Comparison of ENCODE assay signal across 28 cellular contexts in the genomic region with DNA sequence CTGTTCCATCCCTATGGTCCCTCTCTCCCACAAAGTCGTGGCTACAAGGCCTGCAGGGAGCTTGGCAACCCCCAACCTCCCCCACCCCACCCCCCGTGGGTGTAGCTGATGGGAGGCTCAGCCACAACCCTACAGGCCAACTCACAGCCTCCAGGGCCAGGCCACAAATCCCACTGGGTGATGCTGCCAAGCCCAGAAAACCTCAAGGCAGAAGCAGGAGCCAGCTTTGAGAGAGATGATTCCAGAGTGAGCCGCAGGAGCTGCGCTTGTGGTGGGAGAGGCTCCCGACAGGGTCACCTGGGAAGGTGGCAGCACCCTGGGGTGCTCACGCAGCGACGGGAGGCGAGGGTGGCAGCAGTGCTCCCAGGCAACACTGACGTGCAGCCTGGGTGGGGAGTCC. TPM values are rescaled to one million over a fixed set of nuclear protein-coding genes. Genes with fewer than 3 reads are reported as not detected.
DNase-seq lines count a peak whose midpoint lies in the region; ATAC-seq, FAIRE-seq and TF ChIP-seq lines count a peak whose summit lies in the region.
"Had no signal": no experiment of that assay in that cellular context is flagged by ENCODE, and none has a peak within 500 bp of the region (broad histone marks: within the 10 kb centered on the region; RNA-seq: fewer than 3 reads in every experiment).

No MANE protein-coding gene starts in this region.

- ATAC-seq in GM19351 (IDR thresholded peaks at IDR 0.05; ENCODE audit: unreplicated experiment): no peak
- ATAC-seq: activated CD8-positive, alpha-beta T cell treated with anti-CD3 and anti-CD28 coated beads for 36 hours; activated T-helper 17 cell treated with anti-CD3 and anti-CD28 coated beads, Interleukin-2, amount 50 U/mL, for 72 hours; CD8-positive, alpha-beta T cell; heart left ventricle; sciatic nerve; SK-N-SH treated with all-trans-retinoic acid at 6 μM for 48 hours; stimulated activated memory B cell treated with anti-CD40 and anti-IgM and Interleukin-4, amounts not matched to agents 10 μg/mL and 1 μg/mL and 100 μg/mL, for 72 hours; T-helper 17 cell had no signal

- no peak overlapping the region for H2AFZ ChIP-seq in astrocyte (ENCODE audit: low read depth, low read length)
- H2AFZ ChIP-seq: neural progenitor cell had no signal

- H3K4me1 ChIP-seq in astrocyte (ENCODE audit: insufficient read depth, low read length): no peaks in the 10 kb centered on the region
- peaks cover 8 to 85% (median 48%) of the 10 kb centered on the region in 4 donors for H3K4me1 ChIP-seq in tibial nerve
- H3K4me1 ChIP-seq in BE2C: no peaks in the 10 kb centered on the region

- no peaks in the 10 kb centered on the region for H3K79me2 ChIP-seq in astrocyte (ENCODE audit: insufficient read depth, low read length)

- no peak overlapping the region for H3K4me3 ChIP-seq in astrocyte (ENCODE audit: insufficient read depth, low read depth, low read length)
- H3K4me3 ChIP-seq in tibial nerve: no peak overlapping the region
- H3K4me3 ChIP-seq in BE2C (ENCODE audit: low read depth, low read length): no peak overlapping the region
- H3K4me3 ChIP-seq: heart left ventricle, lung, neural progenitor cell, suprapubic skin had no signal

- H3K4me3 Mint-ChIP-seq in astrocyte (ENCODE audit: unreplicated experiment): no peak overlapping the region
- H3K4me3 Mint-ChIP-seq: activated CD8-positive, alpha-beta T cell treated with anti-CD3 and anti-CD28 coated beads for 36 hours; activated naive CD4-positive, alpha-beta T cell treated with anti-CD3 and anti-CD28 coated beads, Interleukin-2, amount 50 U/mL, for 24 hours; activated T-helper 17 cell treated with anti-CD3 and anti-CD28 coated beads, Interleukin-2, amount 50 U/mL, for 72 hours; CD8-positive, alpha-beta T cell; central memory CD8-positive, alpha-beta T cell; neural progenitor cell; stimulated activated memory B cell treated with anti-CD40 and anti-IgM and Interleukin-4, amounts not matched to agents 10 μg/mL and 1 μg/mL and 100 μg/mL, for 72 hours; T-helper 17 cell had no signal

- H3K27me3 Mint-ChIP-seq in astrocyte (ENCODE audit: low read depth, unreplicated experiment): peaks cover 2% of the 10 kb centered on the region
- H3K27me3 Mint-ChIP-seq: activated CD8-positive, alpha-beta T cell treated with anti-CD3 and anti-CD28 coated beads for 36 hours; activated naive CD4-positive, alpha-beta T cell treated with anti-CD3 and anti-CD28 coated beads, Interleukin-2, amount 50 U/mL, for 24 hours; activated T-helper 17 cell treated with anti-CD3 and anti-CD28 coated beads, Interleukin-2, amount 50 U/mL, for 72 hours; central memory CD8-positive, alpha-beta T cell; stimulated activated memory B cell treated with anti-CD40 and anti-IgM and Interleukin-4, amounts not matched to agents 10 μg/mL and 1 μg/mL and 100 μg/mL, for 72 hours; T-helper 17 cell had no signal

- H3K27ac Mint-ChIP-seq in astrocyte (ENCODE audit: unreplicated experiment): no peak overlapping the region
- H3K27ac Mint-ChIP-seq: activated CD8-positive, alpha-beta T cell treated with anti-CD3 and anti-CD28 coated beads for 36 hours; activated naive CD4-positive, alpha-beta T cell treated with anti-CD3 and anti-CD28 coated beads, Interleukin-2, amount 50 U/mL, for 24 hours; activated T-helper 17 cell treated with anti-CD3 and anti-CD28 coated beads, Interleukin-2, amount 50 U/mL, for 72 hours; CD8-positive, alpha-beta T cell; neural progenitor cell; stimulated activated memory B cell treated with anti-CD40 and anti-IgM and Interleukin-4, amounts not matched to agents 10 μg/mL and 1 μg/mL and 100 μg/mL, for 72 hours; T-helper 17 cell had no signal

- DNase-seq in LHCN-M2 (ENCODE audit: low read depth) (peak; percentile 43), astrocyte (ENCODE audit: low read depth) (peak; percentile 67), fibroblast of peridontal ligament (ENCODE audit: extremely low read depth) (peak; percentile 78), tibial nerve (ENCODE audit: low spot score in 2 of 2) (no peak), BE2C (no peak), NAMALWA (ENCODE audit: low spot score) (no peak), islet precursor cell (no peak)
- DNase-seq: activated CD4-positive, CD25-positive, alpha-beta regulatory T cell treated with anti-CD3 and anti-CD28 coated beads, Interleukin-2, amount 50 U/mL, for 72 hours; activated CD8-positive, alpha-beta T cell treated with anti-CD3 and anti-CD28 coated beads for 36 hours; CD8-positive, alpha-beta T cell; dermis blood vessel endothelial cell; H7; heart left ventricle; NCI-H1417 treated with DMSO at 0.1 percent for 48 hours; OCI-M1; stimulated activated CD4-positive, alpha-beta T cell treated with anti-CD3 and anti-CD28 coated beads, Interleukin-4, amount 100 ng/mL, for 4 hours; T-helper 17 cell had no signal

- peaks cover 8% of the 10 kb centered on the region for H3K4me1 Mint-ChIP-seq in astrocyte (ENCODE audit: low read depth, unreplicated experiment)
- H3K4me1 Mint-ChIP-seq: activated naive CD4-positive, alpha-beta T cell treated with anti-CD3 and anti-CD28 coated beads, Interleukin-2, amount 50 U/mL, for 24 hours had no signal

- H3K27ac ChIP-seq in astrocyte (ENCODE audit: low read depth, low read length) (no peak overlapping the region), tibial nerve (peak overlapping the region; percentile 63 to 89 (median 80))
- H3K27ac ChIP-seq: neural progenitor cell, suprapubic skin had no signal

- FAIRE-seq in astrocyte (lab: Jason Lieb, UNC): no peak
- FAIRE-seq: endothelial cell of umbilical vein had no signal

- no peaks in the 10 kb centered on the region for H3K36me3 Mint-ChIP-seq in astrocyte (ENCODE audit: low read depth, unreplicated experiment)

- H3K9me3 ChIP-seq in astrocyte (ENCODE audit: insufficient read depth, low read depth, low read length): no peaks in the 10 kb centered on the region
- H3K9me3 ChIP-seq in tibial nerve: no peaks in the 10 kb centered on the region
- no peaks in the 10 kb centered on the region for H3K9me3 ChIP-seq in BE2C
- H3K9me3 ChIP-seq: heart left ventricle, suprapubic skin had no signal

- WGBS in tibial nerve, 2 donors: 82 to 86% methylated on average over 7 to 8 of the region's 10 CpGs

- TF ChIP-seq CTCF in astrocyte (IDR thresholded peaks at IDR 0.05; ENCODE audit: insufficient read depth, low read depth, low read length): no peak
- TF ChIP-seq CTCF in tibial nerve (IDR thresholded peaks at IDR 0.05): no peak
- no peak for TF ChIP-seq CTCF in BE2C (IDR thresholded peaks at IDR 0.05; ENCODE audit: low read depth, low read length)

- H3K4me2 ChIP-seq in astrocyte (ENCODE audit: low read length): no peak overlapping the region
- H3K4me2 ChIP-seq: neural progenitor cell had no signal

- no peaks in the 10 kb centered on the region for H3K36me3 ChIP-seq in astrocyte (ENCODE audit: insufficient read depth, low read length)
- peaks cover 0 to 23% (median 2%) of the 10 kb centered on the region in 3 donors for H3K36me3 ChIP-seq in tibial nerve
- H3K36me3 ChIP-seq in BE2C: peaks cover 2% of the 10 kb centered on the region
- H3K36me3 ChIP-seq: heart left ventricle, neural progenitor cell had no signal

- H3K27me3 ChIP-seq in astrocyte (ENCODE audit: insufficient read depth, low read length): peaks cover 3% of the 10 kb centered on the region
- H3K27me3 ChIP-seq in tibial nerve: no peaks in the 10 kb centered on the region
- H3K27me3 ChIP-seq in BE2C: no peaks in the 10 kb centered on the region
- H3K27me3 ChIP-seq: heart left ventricle, neural progenitor cell, suprapubic skin had no signal

- H3K9ac ChIP-seq in astrocyte (ENCODE audit: low read length): no peak overlapping the region
- H3K9ac ChIP-seq: neural progenitor cell had no signal

- H3K9me3 Mint-ChIP-seq in astrocyte (ENCODE audit: unreplicated experiment): no peaks in the 10 kb centered on the region
- H3K9me3 Mint-ChIP-seq: activated CD8-positive, alpha-beta T cell treated with anti-CD3 and anti-CD28 coated beads for 36 hours; activated naive CD4-positive, alpha-beta T cell treated with anti-CD3 and anti-CD28 coated beads, Interleukin-2, amount 50 U/mL, for 24 hours; activated T-helper 17 cell treated with anti-CD3 and anti-CD28 coated beads, Interleukin-2, amount 50 U/mL, for 72 hours; CD8-positive, alpha-beta T cell; central memory CD8-positive, alpha-beta T cell; neural progenitor cell; stimulated activated memory B cell treated with anti-CD40 and anti-IgM and Interleukin-4, amounts not matched to agents 10 μg/mL and 1 μg/mL and 100 μg/mL, for 72 hours had no signal

- H4K20me1 ChIP-seq in astrocyte (ENCODE audit: insufficient read depth, low read length): peaks cover 46% of the 10 kb centered on the region

- TF ChIP-seq EP300 in tibial nerve (IDR thresholded peaks at IDR 0.05): no peak

- TF ChIP-seq POLR2A in tibial nerve (IDR thresholded peaks at IDR 0.05): no peak

RNA-seq across cellular contexts. Expression of gene ADCY3, which starts 44.8 kb away (rescaled TPM):
- total RNA-seq in LHCN-M2 (2014; rRNA removed) (23.3 and 24.7 TPM in 2 replicates), astrocyte (12.5 and 20.5 TPM in 2 replicates), tibial nerve (100 to 1,000 TPM; 145 to 393 (median 207) TPM)
- polyA plus RNA-seq in LHCN-M2 (2012): 16.3 TPM
- 21.5 TPM for polyA plus RNA-seq in BE2C (2012; ENCODE audit: insufficient read depth, insufficient read length, low read depth)

Comparison
In these comparisons a context has a peak if more than half of its experiments do, and no peak if none do; other contexts are left out.
1. DNase-seq: peak in LHCN-M2 (single experiment), astrocyte (single experiment) and fibroblast of peridontal ligament (single experiment); none in tibial nerve (0 of 2), BE2C (single experiment), NAMALWA (single experiment) and islet precursor cell (single experiment).